Comparison of ENCODE assay signal across 17 cellular contexts in the genomic region with DNA sequence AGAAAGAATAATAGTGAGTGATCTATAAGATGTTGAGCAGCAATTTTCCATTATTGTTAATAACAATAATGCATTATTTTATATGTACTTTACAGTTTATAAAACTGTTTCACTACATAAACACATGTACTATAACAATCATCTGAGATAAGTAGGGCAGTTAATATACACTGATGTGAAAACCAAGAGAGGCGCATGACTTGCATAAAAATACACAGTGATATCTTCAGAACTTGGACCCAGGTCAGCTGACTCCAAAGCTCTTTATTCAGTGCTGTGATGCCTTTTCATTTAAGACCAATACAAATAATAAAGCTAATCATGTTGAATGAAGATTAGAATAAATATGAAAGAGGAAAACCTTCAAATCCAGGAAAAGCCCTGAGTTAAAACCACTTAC. TPM values are rescaled to one million over a fixed set of nuclear protein-coding genes. Genes with fewer than 3 reads are reported as not detected.
A peak's percentile ranks its signal among the peaks of the same experiment; 100 is the strongest.
DNase-seq lines count a peak whose midpoint lies in the region; ATAC-seq, FAIRE-seq and TF ChIP-seq lines count a peak whose summit lies in the region.
"Had no signal": no experiment of that assay in that cellular context is flagged by ENCODE, and none has a peak within 500 bp of the region (broad histone marks: within the 10 kb centered on the region; RNA-seq: fewer than 3 reads in every experiment).

No MANE protein-coding gene starts in this region.

- FAIRE-seq in A549 (lab: Jason Lieb, UNC), result no peak
- FAIRE-seq: H1 had no signal

- TF ChIP-seq EP300 in A549 (IDR thresholded peaks at IDR 0.05), result no peak

- no peak for TF ChIP-seq CTCF in A549 (IDR thresholded peaks at IDR 0.05)
- TF ChIP-seq CTCF in body of pancreas (IDR thresholded peaks at IDR 0.05), result no peak
- TF ChIP-seq CTCF in gastrocnemius medialis (IDR thresholded peaks at IDR 0.05 in 4 of 5, conservative IDR thresholded peaks at IDR 0.05 in 1 of 5), result no peak
- TF ChIP-seq CTCF in HFFc6 (IDR thresholded peaks at IDR 0.05), result no peak

- H3K4me1 ChIP-seq in A549 (no peaks in the 10 kb centered on the region), body of pancreas (peaks cover 10% of the 10 kb centered on the region), gastrocnemius medialis (peaks cover 0 to 29% of the 10 kb centered on the region in 2 donors)

- H3K9me3 ChIP-seq in A549 (no peaks in the 10 kb centered on the region), body of pancreas (no peaks in the 10 kb centered on the region), gastrocnemius medialis (no peaks in the 10 kb centered on the region)
- H3K9me3 ChIP-seq: BLaER1, HAP-1 had no signal

- peaks cover 16% of the 10 kb centered on the region; the same call in 1 of the 2 replicates for H3K4me1 Mint-ChIP-seq in HFFc6 (ENCODE audit: low read depth)

- H3K36me3 ChIP-seq in body of pancreas (replicated peaks in 1 of 2; ENCODE audit: insufficient read depth in 1 of 2, low read depth in 2 of 2) (no peaks in the 10 kb centered on the region), gastrocnemius medialis (no peaks in the 10 kb centered on the region)
- H3K36me3 ChIP-seq: BLaER1, HAP-1 had no signal

- H3K36me3 Mint-ChIP-seq in HFFc6 (ENCODE audit: low read depth), result peaks cover 29% of the 10 kb centered on the region

- H3K4me3 ChIP-seq in A549 (no peak overlapping the region), body of pancreas (no peak overlapping the region), gastrocnemius medialis (no peak overlapping the region)
- H3K4me3 ChIP-seq: BLaER1, HAP-1 had no signal

- no peak overlapping the region for H3K27ac ChIP-seq in A549
- H3K27ac ChIP-seq in body of pancreas, result no peak overlapping the region
- H3K27ac ChIP-seq in gastrocnemius medialis, result peak overlapping the region in 1 of 4 donors; percentile 33
- H3K27ac ChIP-seq: 22Rv1, BLaER1, HL-60 had no signal

- in situ Hi-C loops in gastrocnemius medialis (cut with MboI; ENCODE audit: low sequenced_read_pairs in 4 of 4), result no loop called here

- TF ChIP-seq POLR2A in A549 (IDR thresholded peaks at IDR 0.05; ENCODE audit: low read length) (no peak), body of pancreas (IDR thresholded peaks at IDR 0.05) (no peak), gastrocnemius medialis (IDR thresholded peaks at IDR 0.05) (no peak)

- H3K4me3 Mint-ChIP-seq in HFFc6, result no peak overlapping the region
- H3K4me3 Mint-ChIP-seq: CD4-positive, CD25-positive, alpha-beta regulatory T cell had no signal

- no peaks in the 10 kb centered on the region for H3K27me3 Mint-ChIP-seq in HFFc6 (ENCODE audit: insufficient read depth)
- H3K27me3 Mint-ChIP-seq: CD4-positive, CD25-positive, alpha-beta regulatory T cell had no signal

- DNase-seq in Right ventricle myocardium superior (no peak), Right ventricle myocardium inferior (ENCODE audit: missing footprints) (no peak), A549 (ENCODE audit: low read depth in 1 of 2, low spot score in 1 of 2) (no peak), body of pancreas (no peak), gastrocnemius medialis (no peak), kidney tubule cell (ENCODE audit: low spot score) (no peak), HFFc6 (no peak)
- DNase-seq: AML-193; CD4-positive, CD25-positive, alpha-beta regulatory T cell; DMS53; GF-D8 had no signal

- no peak overlapping the region for H3K27ac Mint-ChIP-seq in HFFc6
- H3K27ac Mint-ChIP-seq: CD4-positive, CD25-positive, alpha-beta regulatory T cell had no signal

- no peaks in the 10 kb centered on the region for H3K9me3 Mint-ChIP-seq in HFFc6
- H3K9me3 Mint-ChIP-seq: CD4-positive, CD25-positive, alpha-beta regulatory T cell had no signal

- H3K27me3 ChIP-seq in body of pancreas, result no peaks in the 10 kb centered on the region
- H3K27me3 ChIP-seq in gastrocnemius medialis, result no peaks in the 10 kb centered on the region
- H3K27me3 ChIP-seq: BLaER1 had no signal

- CTCF ChIA-PET in A549 (lab: Yijun Ruan, JAX), result interaction anchor here (0.6 to 3.6 kb wide), 4 partner anchors 365 to 1104 kb away, joined by 3 to 20 read pairs (median 9); no protein-coding TSS in a partner anchor

- intact Hi-C loops in Right ventricle myocardium superior (cut with DNase I), result no loop called here
- intact Hi-C loops in Right ventricle myocardium inferior (cut with DNase I), result no loop called here
- intact Hi-C loops in body of pancreas (cut with DNase I), result no loop called here
- intact Hi-C loops in gastrocnemius medialis (cut with DNase I; ENCODE audit: low total_unique reads), result no loop called here

- no peak overlapping the region for H3K4me2 ChIP-seq in A549
- H3K4me2 ChIP-seq: BLaER1 had no signal

- TF ChIP-seq RAD21 in A549 (conservative IDR thresholded peaks at IDR 0.05 in 1 of 2, IDR thresholded peaks at IDR 0.05 in 1 of 2), result no peak

- ATAC-seq in Right ventricle myocardium superior (ENCODE audit: poor library complexity) (peak; percentile 67), Right ventricle myocardium inferior (no peak), A549 (no peak), body of pancreas (peak; percentile 53), gastrocnemius medialis (peak; percentile 68 to 74), HG02678 (IDR thresholded peaks at IDR 0.05; ENCODE audit: unreplicated experiment) (no peak)

- POLR2A ChIA-PET in A549 (lab: Yijun Ruan, JAX), result no interaction called here

- WGBS in A549 (ENCODE audit: missing lambda C conversion rate), result 96% methylated on average over 1 of the region's 1 CpG
- WGBS in body of pancreas, 2 donors, result 34 to 43% methylated on average over 1 of the region's 1 CpG

TF ChIP-seq in A549, 52 proteins besides CTCF, POLR2A, EP300 and RAD21:
- TF ChIP-seq ZSCAN20 (CRISPR knock-in tag; IDR thresholded peaks at IDR 0.05), result no peak
- TF ChIP-seq NFE2L2 (conservative IDR thresholded peaks at IDR 0.05; ENCODE audit: low read length), result peak; percentile 70; the same call in 1 of the 2 replicates
- TF ChIP-seq BCL3 (IDR thresholded peaks at IDR 0.05), result no peak
- no peak for TF ChIP-seq HOXA7 (CRISPR knock-in tag; IDR thresholded peaks at IDR 0.05)
- no peak for TF ChIP-seq TFCP2L1 (CRISPR knock-in tag; IDR thresholded peaks at IDR 0.05)

RNA-seq across cellular contexts. Expression of gene TSPAN3, which starts 55.6 kb away (rescaled TPM):
- total RNA-seq in Right ventricle myocardium superior, result 85.2 TPM
- 98.3 TPM for total RNA-seq in Right ventricle myocardium inferior
- polyA plus RNA-seq in A549 (2011; rRNA removed), result 636 and 680 TPM in 2 replicates
- 274 and 327 TPM in 2 replicates for polyA plus RNA-seq in A549 (2012; cell fraction: cytosol; rRNA removed)
- 188 and 204 TPM in 2 replicates for polyA plus RNA-seq in A549 (2012; cell fraction: nucleus; rRNA removed)
- 299 to 362 TPM (median 352 TPM) in 3 replicates for polyA plus RNA-seq in A549 (2017; fragmentation: RNase III; extraction: RNeasy Plus Mini Kit Qiagen cat#74134 plus additional on column Dnase treatment)
- 343 and 403 TPM in 2 replicates for polyA minus RNA-seq in A549 (2011; rRNA and poly(A)+ RNA removed)
- 100 to 1,000 TPM in 1 of 2 donors, 10 to 100 TPM in 1; 99.1 to 118 TPM for total RNA-seq in body of pancreas
- total RNA-seq in gastrocnemius medialis, result 100 to 1,000 TPM; 229 to 361 (median 341) TPM
- total RNA-seq in HFFc6 (2021; fragmentation: NEBNext Ultra II Directional; extraction: Animal tissue kit (Norgen Biotek cat#: 25700)), result 100 to 1,000 TPM; 153 to 222 (median 183) TPM

Comparison
In these comparisons a context has a peak if more than half of its experiments do, and no peak if none do; other contexts are left out.
1. ATAC-seq: peak in Right ventricle myocardium superior (single experiment), body of pancreas (single experiment) and gastrocnemius medialis (2 of 2); none in Right ventricle myocardium inferior (single experiment), A549 (0 of 2) and HG02678 (single experiment).